Comparison of ENCODE assay signal across 8 cellular contexts in the genomic region with DNA sequence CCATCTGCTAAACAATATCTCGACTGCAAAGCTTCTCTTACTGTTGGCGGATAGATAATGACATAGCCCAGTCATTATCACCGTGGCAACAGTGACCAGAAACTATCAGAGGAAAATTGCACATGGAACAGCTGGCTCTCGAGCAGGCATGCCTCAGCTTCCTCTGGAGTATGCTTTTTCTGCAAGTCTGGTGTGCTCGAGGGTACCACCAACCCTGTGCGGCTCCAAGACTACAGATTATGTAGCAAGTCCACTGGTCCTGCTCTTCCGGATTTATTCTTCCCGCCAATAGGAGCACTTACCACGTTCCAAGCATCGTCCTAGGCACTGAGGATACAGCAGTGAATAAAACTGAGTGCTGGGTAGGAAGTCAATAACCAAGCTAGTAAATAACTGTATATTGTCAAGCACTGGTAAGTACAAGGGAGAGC. TPM values are rescaled to one million over a fixed set of nuclear protein-coding genes. Genes with fewer than 3 reads are reported as not detected.
A peak's percentile ranks its signal among the peaks of the same experiment; 100 is the strongest.
DNase-seq lines count a peak whose midpoint lies in the region; ATAC-seq and TF ChIP-seq lines count a peak whose summit lies in the region.

No MANE protein-coding gene starts in this region.

- TF ChIP-seq POLR2A in gastroesophageal sphincter (IDR thresholded peaks at IDR 0.05), result no peak

- ATAC-seq in gastroesophageal sphincter (no peak), GM19324 (IDR thresholded peaks at IDR 0.05; ENCODE audit: low FRiP score, unreplicated experiment) (no peak), HG02938 (IDR thresholded peaks at IDR 0.05; ENCODE audit: unreplicated experiment) (no peak), GM19463 (IDR thresholded peaks at IDR 0.05; ENCODE audit: unreplicated experiment) (no peak)

- WGBS in gastroesophageal sphincter (ENCODE audit: low coverage in 1 of 2), 2 donors, result 3% methylated on average over 7 to 8 of the region's 10 CpGs

- peaks cover 0 to 66% (median 33%) of the 10 kb centered on the region in 3 donors for H3K4me1 ChIP-seq in gastroesophageal sphincter

- DNase-seq in GM06990 (ENCODE audit: extremely low read depth, insufficient read length) (peak; percentile 37), NCI-H1092 treated with DMSO at 0.1 percent for 48 hours (lab: John Stamatoyannopoulos, UW) (peak; percentile 54), WERI-Rb-1 (peak; percentile 26)

- H3K9me3 ChIP-seq in WERI-Rb-1 (ENCODE audit: severe bottlenecking), result no peaks in the 10 kb centered on the region
- H3K9me3 ChIP-seq in gastroesophageal sphincter, result no peaks in the 10 kb centered on the region

- no peak for TF ChIP-seq CTCF in GM06990 (IDR thresholded peaks at IDR 0.05; ENCODE audit: insufficient read depth, low read length, poor library complexity, severe bottlenecking)
- no peak for TF ChIP-seq CTCF in WERI-Rb-1 (IDR thresholded peaks at IDR 0.05; ENCODE audit: low read depth, low read length)
- TF ChIP-seq CTCF in gastroesophageal sphincter (IDR thresholded peaks at IDR 0.05), result no peak

- H3K27ac ChIP-seq in WERI-Rb-1 (peak overlapping the region; percentile 93), gastroesophageal sphincter (peak overlapping the region in 3 of 4 donors; percentile 82 to 84 (median 83)), skin epidermis (peak overlapping the region; percentile 65 to 95 (median 89))

- H3K4me3 ChIP-seq in GM06990 (replicated peaks; ENCODE audit: low read depth, low read length), result peak overlapping the region; percentile 78
- peak overlapping the region; percentile 57 for H3K4me3 ChIP-seq in WERI-Rb-1 (ENCODE audit: low read depth, low read length)
- H3K4me3 ChIP-seq in gastroesophageal sphincter, result peak overlapping the region; percentile 63 to 98
- peak overlapping the region; percentile 59 to 96 (median 87) for H3K4me3 ChIP-seq in skin epidermis

- TF ChIP-seq EP300 in gastroesophageal sphincter (IDR thresholded peaks at IDR 0.05), result no peak

- H3K27me3 ChIP-seq in GM06990 (replicated peaks; ENCODE audit: control insufficient read depth, insufficient read depth, low read length) (no peaks in the 10 kb centered on the region), WERI-Rb-1 (ENCODE audit: insufficient read depth, low read depth, severe bottlenecking) (no peaks in the 10 kb centered on the region), gastroesophageal sphincter (no peaks in the 10 kb centered on the region)

- H3K36me3 ChIP-seq in GM06990 (ENCODE audit: control insufficient read depth, insufficient read depth, low read length), result peaks cover 3% of the 10 kb centered on the region; the same call in 1 of the 2 replicates
- peaks cover 27% of the 10 kb centered on the region for H3K36me3 ChIP-seq in WERI-Rb-1
- peaks cover 0 to 4% of the 10 kb centered on the region in 2 donors for H3K36me3 ChIP-seq in gastroesophageal sphincter

RNA-seq across cellular contexts. Expression of gene GLRX5, which starts 1.4 kb away (rescaled TPM):
- 10 to 100 TPM; 30.5 to 50.5 (median 33.3) TPM for total RNA-seq in gastroesophageal sphincter

RNA-seq across cellular contexts. Expression of gene SYNE3, which starts 17.0 kb away (rescaled TPM):
- total RNA-seq in gastroesophageal sphincter, result 10 to 100 TPM; 16.5 to 28.0 (median 20.3) TPM
